18 cellular contexts compared by ENCODE assay signal in the genomic region with DNA sequence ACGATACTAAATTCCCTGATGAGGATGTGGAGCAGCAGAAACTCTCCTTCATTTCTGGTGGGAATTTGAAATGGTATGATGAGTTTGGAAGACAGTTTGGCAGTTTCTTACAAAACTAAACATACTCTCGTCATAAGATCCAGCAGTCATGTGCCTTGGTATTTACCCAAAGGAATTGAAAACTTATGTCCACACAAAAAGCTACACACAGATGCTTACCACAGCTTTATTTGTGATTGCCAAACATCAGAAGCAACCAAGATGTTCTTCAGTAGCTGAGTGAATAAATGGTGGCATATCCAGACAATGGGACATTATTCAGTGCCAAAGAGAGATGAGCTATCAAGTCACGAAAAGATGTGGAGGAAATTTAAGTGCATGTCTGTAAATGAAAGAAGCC. TPM values are rescaled to one million over a fixed set of nuclear protein-coding genes. Genes with fewer than 3 reads are reported as not detected.
DNase-seq lines count a peak whose midpoint lies in the region; ATAC-seq and TF ChIP-seq lines count a peak whose summit lies in the region.
"Had no signal": no experiment of that assay in that cellular context is flagged by ENCODE, and none has a peak within 500 bp of the region (broad histone marks: within the 10 kb centered on the region; RNA-seq: fewer than 3 reads in every experiment).

No MANE protein-coding gene starts in this region.

- peak; percentile 10 for DNase-seq in IMR-90
- DNase-seq in endodermal cell = no peak
- DNase-seq in fibroblast of mammary gland (ENCODE audit: low read depth) = peak; percentile 31
- peak; percentile 29 for DNase-seq in prostate gland (ENCODE audit: low spot score)
- no peak for DNase-seq in posterior cingulate gyrus
- no peak for DNase-seq in stimulated activated naive CD4-positive, alpha-beta T cell (lab: John Stamatoyannopoulos, UW)
- no peak for DNase-seq in activated naive CD4-positive, alpha-beta T cell treated with anti-CD3 and anti-CD28 coated beads, Interleukin-2, amount 50 U/mL, for 16 hours
- DNase-seq: ACHN; AML-193; CD4-positive, alpha-beta memory T cell; DMS153; DMS79; GF-D8; KG1 had no signal

- H2BK120ac ChIP-seq in IMR-90 (ENCODE audit: low read depth, low read length) = no peak overlapping the region

- in situ Hi-C loops in IMR-90 (cut with MboI; ENCODE audit: low sequenced_read_pairs) = no loop called here

- POLR2A ChIA-PET in IMR-90 (lab: Charles Lee; ENCODE audit: unreplicated experiment) = no interaction called here

- H3K4ac ChIP-seq in IMR-90 (ENCODE audit: low read depth, low read length) = no peak overlapping the region

- TF ChIP-seq POLR2A in IMR-90 (IDR thresholded peaks at IDR 0.05; ENCODE audit: low read depth, low read length) = no peak
- TF ChIP-seq POLR2A in prostate gland (IDR thresholded peaks at IDR 0.05) = no peak

- H3K36me3 ChIP-seq in IMR-90 (ENCODE audit: control insufficient read depth, insufficient read depth, low read length) (no peaks in the 10 kb centered on the region), endodermal cell (ENCODE audit: control insufficient read depth, insufficient read depth, low read length) (peaks cover 7% of the 10 kb centered on the region), prostate gland (no peaks in the 10 kb centered on the region)
- H3K36me3 ChIP-seq: HAP-1 had no signal

- no peak overlapping the region for H3K4me3 Mint-ChIP-seq in endodermal cell
- H3K4me3 Mint-ChIP-seq: CD14-positive monocyte; CD4-positive, alpha-beta memory T cell had no signal

- H2AFZ ChIP-seq in IMR-90 (replicated peaks; ENCODE audit: low read length, poor library complexity) = no peak overlapping the region

- no peak for ATAC-seq in IMR-90 (ENCODE audit: low read depth)
- ATAC-seq in GM19395 (IDR thresholded peaks at IDR 0.05; ENCODE audit: unreplicated experiment) = no peak
- ATAC-seq: HepG2 had no signal

- CTCF ChIA-PET in IMR-90 (lab: Yijun Ruan, JAX) = no interaction called here

- H3K36me3 Mint-ChIP-seq in endodermal cell (ENCODE audit: low read depth) = peaks cover 3% of the 10 kb centered on the region

- no peak overlapping the region for H3K56ac ChIP-seq in IMR-90 (ENCODE audit: extremely low read depth, insufficient read depth, low read length)

- H3K9me3 ChIP-seq in IMR-90 (ENCODE audit: control insufficient read depth, insufficient read depth, low read length) (0 out of 2 replicates have a peak, but pooled peaks cover 1% of the 10 kb centered on the region), endodermal cell (ENCODE audit: control insufficient read depth, low read length) (peaks cover 20% of the 10 kb centered on the region), prostate gland (no peaks in the 10 kb centered on the region)
- H3K9me3 ChIP-seq: HAP-1 had no signal

- no peak overlapping the region; the same call in 1 of the 2 replicates for H3K14ac ChIP-seq in IMR-90 (replicated peaks; ENCODE audit: low read depth, low read length)

- no peak overlapping the region for H4K8ac ChIP-seq in IMR-90 (ENCODE audit: low read depth in 2 of 2, low read length in 2 of 2)

- H3K9ac ChIP-seq in IMR-90 (ENCODE audit: low read depth, low read length) (no peak overlapping the region), endodermal cell (ENCODE audit: extremely low read depth, low read length, poor library complexity, severe bottlenecking) (no peak overlapping the region)

- H2BK15ac ChIP-seq in IMR-90 (ENCODE audit: low read depth, low read length) = no peak overlapping the region

- no TSS peak for BruUV-seq in IMR-90 (replicated peaks; lab: Mats Ljungman, UMichigan)

- H4K20me1 ChIP-seq in IMR-90 (ENCODE audit: insufficient read depth, low read length) = no peaks in the 10 kb centered on the region

- H3K79me1 ChIP-seq in IMR-90 (ENCODE audit: low read depth in 1 of 2, low read length in 2 of 2) = peaks cover 0 to 5% of the 10 kb centered on the region in 2 experiments; a peak in 3 of 4 replicates

- H3K18ac ChIP-seq in IMR-90 (ENCODE audit: low read depth, low read length) = no peak overlapping the region

- peaks cover 13% of the 10 kb centered on the region for H3K9me3 Mint-ChIP-seq in endodermal cell

- no peak overlapping the region for H2BK5ac ChIP-seq in IMR-90 (ENCODE audit: low read depth, low read length, poor library complexity, severe bottlenecking)

- H4K5ac ChIP-seq in IMR-90 (ENCODE audit: low read depth, low read length) = no peak overlapping the region

- no peak overlapping the region; the same call in 1 of the 2 replicates for H3K23ac ChIP-seq in IMR-90 (ENCODE audit: low read depth, low read length)

- H3K27me3 Mint-ChIP-seq in endodermal cell (ENCODE audit: insufficient read depth) = no peaks in the 10 kb centered on the region
- H3K27me3 Mint-ChIP-seq: CD4-positive, alpha-beta memory T cell had no signal

- H3K4me2 ChIP-seq in IMR-90 (ENCODE audit: low read depth, low read length) = no peak overlapping the region

- H3K27ac ChIP-seq in IMR-90 (ENCODE audit: insufficient read depth, low read length) = no peak overlapping the region
- no peak overlapping the region for H3K27ac ChIP-seq in endodermal cell (ENCODE audit: low read depth, low read length)
- no peak overlapping the region for H3K27ac ChIP-seq in prostate gland

- no peak overlapping the region for H2BK20ac ChIP-seq in IMR-90 (ENCODE audit: low read depth, low read length)

- H3K9me1 ChIP-seq in IMR-90 (ENCODE audit: insufficient read depth, low read length) = peaks cover 6% of the 10 kb centered on the region; the same call in 1 of the 2 replicates

- intact Hi-C loops in IMR-90 (cut with micrococcal nuclease) = no loop called here
- intact Hi-C loops in prostate gland (cut with DNase I) = no loop called here
- intact Hi-C loops in posterior cingulate gyrus (cut with DNase I) = no loop called here

- peaks cover 35% of the 10 kb centered on the region for H3K4me1 Mint-ChIP-seq in endodermal cell
- H3K4me1 Mint-ChIP-seq: CD4-positive, alpha-beta memory T cell had no signal

- H3K4me1 ChIP-seq in IMR-90 (ENCODE audit: control insufficient read depth, insufficient read depth, low read length) (peaks cover 6% of the 10 kb centered on the region), endodermal cell (ENCODE audit: control insufficient read depth, insufficient read depth, low read length) (peaks cover 14% of the 10 kb centered on the region), prostate gland (replicated peaks) (no peaks in the 10 kb centered on the region)

- WGBS in IMR-90 (ENCODE audit: extremely low coverage in 2 of 2, insufficient read length in 1 of 2), 2 experiments = 86% methylated on average over 1 of the region's 3 CpGs; no CpG with 5 or more reads in 1 of the 2 experiments
- 80 to 85% methylated on average over 1 to 3 of the region's 3 CpGs for WGBS in endodermal cell (ENCODE audit: insufficient coverage in 1 of 2, insufficient read length in 1 of 2), 2 experiments
- 38% methylated on average over 3 of the region's 3 CpGs for WGBS in prostate gland

- no peak overlapping the region for H2AK5ac ChIP-seq in IMR-90 (ENCODE audit: low read depth, low read length)

- TF ChIP-seq CTCF in IMR-90 (conservative IDR thresholded peaks at IDR 0.05; ENCODE audit: low read depth, low read length) (no peak), endodermal cell (conservative IDR thresholded peaks at IDR 0.05) (no peak), fibroblast of mammary gland (conservative IDR thresholded peaks at IDR 0.05; ENCODE audit: control insufficient read depth, insufficient read depth, low read depth, low read length) (no peak), prostate gland (IDR thresholded peaks at IDR 0.05) (no peak)

- H3K27me3 ChIP-seq in IMR-90 (ENCODE audit: control insufficient read depth, insufficient read depth, low read length) = no peaks in the 10 kb centered on the region
- no peaks in the 10 kb centered on the region for H3K27me3 ChIP-seq in endodermal cell (ENCODE audit: control insufficient read depth, insufficient read depth, low read length, poor library complexity, severe bottlenecking)
- H3K27me3 ChIP-seq in prostate gland (replicated peaks; ENCODE audit: insufficient read depth) = no peaks in the 10 kb centered on the region

- no peak overlapping the region for H3K27ac Mint-ChIP-seq in endodermal cell
- H3K27ac Mint-ChIP-seq: CD14-positive monocyte; CD4-positive, alpha-beta memory T cell had no signal

- no peak overlapping the region for H4K91ac ChIP-seq in IMR-90 (ENCODE audit: insufficient read depth, low read depth, low read length)

- dilution Hi-C loops in IMR-90 (cut with HindIII; ENCODE audit: low sequenced_read_pairs, unreplicated experiment) = no loop called here

- no peak overlapping the region for H2AK9ac ChIP-seq in IMR-90 (replicated peaks; ENCODE audit: low read depth, low read length, poor library complexity)

- H3K4me3 ChIP-seq in IMR-90 (ENCODE audit: insufficient read depth, low read depth, low read length) = no peak overlapping the region
- H3K4me3 ChIP-seq in endodermal cell (ENCODE audit: low read length) = peak overlapping the region; percentile 50
- H3K4me3 ChIP-seq in fibroblast of mammary gland (ENCODE audit: control insufficient read depth, low read depth, low read length) = no peak overlapping the region
- no peak overlapping the region for H3K4me3 ChIP-seq in prostate gland
- H3K4me3 ChIP-seq: HAP-1 had no signal

- no peak for TF ChIP-seq RAD21 in IMR-90 (IDR thresholded peaks at IDR 0.05; ENCODE audit: low read length)

TF ChIP-seq in IMR-90, 13 proteins besides CTCF, POLR2A, EP300 and RAD21 (continues in another document):
- TF ChIP-seq RFX5 (IDR thresholded peaks at IDR 0.05; ENCODE audit: low read depth, low read length) = no peak

RNA-seq across cellular contexts. Expression of a gene that starts 10.7 kb away (rescaled TPM):
- total RNA-seq in IMR-90 (2012; rRNA removed) (4.2 and 4.5 TPM in 2 replicates), endodermal cell (1 to 10 TPM; 1.8 to 3.2 TPM), prostate gland (10 to 100 TPM; 10.7 to 16.1 TPM)
- polyA plus RNA-seq in IMR-90 (2012; rRNA removed) = 2.3 and 2.4 TPM in 2 replicates
- 1.0 and 1.5 TPM in 2 replicates for polyA plus RNA-seq in IMR-90 (2012; cell fraction: cytosol; rRNA removed)
- polyA plus RNA-seq in IMR-90 (2012; cell fraction: nucleus; rRNA removed; ENCODE audit: low replicate concordance) = 4.5 and 10.6 TPM in 2 replicates
- 8.8 TPM for polyA plus RNA-seq in endodermal cell (2013, experiment 1 of 2)
- 7.7 TPM for polyA plus RNA-seq in endodermal cell (2013, experiment 2 of 2)

RNA-seq across cellular contexts. Expression of a gene that starts 38.4 kb away (rescaled TPM):
- total RNA-seq in IMR-90 (2012; rRNA removed) (77.8 and 104 TPM in 2 replicates), endodermal cell (100 to 1,000 TPM in 1 of 2 donors, 10 to 100 TPM in 1; 92.3 to 154 TPM), prostate gland (10 to 100 TPM; 44.6 to 74.8 TPM)
- 71.5 and 89.5 TPM in 2 replicates for polyA plus RNA-seq in IMR-90 (2012; rRNA removed)
- polyA plus RNA-seq in IMR-90 (2012; cell fraction: cytosol; rRNA removed) = 14.9 and 35.0 TPM in 2 replicates
- 29.6 and 177 TPM in 2 replicates for polyA plus RNA-seq in IMR-90 (2012; cell fraction: nucleus; rRNA removed; ENCODE audit: low replicate concordance)
- polyA plus RNA-seq in endodermal cell (2013, experiment 1 of 2) = 65.1 TPM
- 59.8 TPM for polyA plus RNA-seq in endodermal cell (2013, experiment 2 of 2)

RNA-seq across cellular contexts. Expression of a gene that starts 57.6 kb away (rescaled TPM):
- total RNA-seq in IMR-90 (2012; rRNA removed) = 17.4 and 28.1 TPM in 2 replicates
- polyA plus RNA-seq in IMR-90 (2012; rRNA removed) = 7.9 and 13.9 TPM in 2 replicates
- 8.7 and 9.0 TPM in 2 replicates for polyA plus RNA-seq in IMR-90 (2012; cell fraction: cytosol; rRNA removed)
- polyA plus RNA-seq in IMR-90 (2012; cell fraction: nucleus; rRNA removed; ENCODE audit: low replicate concordance) = 6.1 and 9.4 TPM in 2 replicates
- total RNA-seq in endodermal cell = 10 to 100 TPM; 40.1 to 63.9 TPM
- polyA plus RNA-seq in endodermal cell (2013, experiment 1 of 2) = 52.2 TPM
- 53.2 TPM for polyA plus RNA-seq in endodermal cell (2013, experiment 2 of 2)
- 100 to 1,000 TPM in 1 of 2 donors, 10 to 100 TPM in 1; 73.5 to 110 TPM for total RNA-seq in prostate gland

Comparison
In these comparisons a context has a peak if more than half of its experiments do, and no peak if none do; other contexts are left out.
1. DNase-seq: peak in IMR-90 (single experiment), fibroblast of mammary gland (single experiment) and prostate gland (single experiment); none in endodermal cell (single experiment), posterior cingulate gyrus (0 of 10), stimulated activated naive CD4-positive, alpha-beta T cell (0 of 6) and activated naive CD4-positive, alpha-beta T cell treated with anti-CD3 and anti-CD28 coated beads, Interleukin-2, amount 50 U/mL, for 16 hours (single experiment).